Comparison of ENCODE assay signal across 25 cellular contexts in the genomic region with DNA sequence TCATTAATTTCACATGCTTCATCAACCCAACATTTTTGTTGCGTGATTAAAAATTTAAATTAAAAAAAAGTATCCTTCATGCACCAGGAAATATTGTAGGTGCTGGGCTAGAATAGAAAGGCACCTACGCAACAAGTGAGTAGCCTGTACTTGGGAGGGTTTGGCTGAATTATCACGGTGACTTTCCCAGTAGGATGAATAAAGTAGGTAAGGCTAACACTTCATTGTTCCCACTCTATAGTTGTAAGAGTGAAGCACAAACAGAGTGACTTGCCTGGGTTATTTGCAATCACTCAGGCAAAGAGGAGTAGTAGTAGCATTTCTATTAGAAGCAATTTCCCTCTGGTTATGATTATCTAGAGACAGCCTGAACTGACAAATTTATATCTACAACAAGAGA.
"Had no signal": no experiment of that assay in that cellular context is flagged by ENCODE, and none has a peak within 500 bp of the region (broad histone marks: within the 10 kb centered on the region; RNA-seq: fewer than 3 reads in every experiment).

No MANE protein-coding gene starts in this region.

- H3K4me2 ChIP-seq: neural progenitor cell had no signal

- H3K27me3 ChIP-seq: heart right ventricle, neural progenitor cell, sigmoid colon, testis, tibial artery had no signal

- H3K4me1 ChIP-seq: neural progenitor cell, prostate gland, testis, tibial artery had no signal

- ATAC-seq: esophagus mucosa; heart right ventricle; left colon; left ventricle myocardium superior; mucosa of descending colon; natural killer cell treated with Interleukin-12 subunit alpha and Interleukin-12 subunit beta and Interleukin-15 and Interleukin-18, amount 100 ng/mL, for 72 hours; right cardiac atrium; stimulated activated effector memory CD8-positive, alpha-beta T cell treated with anti-CD3 and anti-CD28 coated beads, Interleukin-12 subunit alpha, Interleukin-12 subunit beta, amount 100 ng/mL, for 72 hours had no signal

- H3K36me3 ChIP-seq: heart right ventricle, neural progenitor cell, prostate gland, sigmoid colon, tibial artery had no signal

- H3K4me3 ChIP-seq: dorsolateral prefrontal cortex, heart right ventricle, lung, mucosa of descending colon, neural progenitor cell, prostate gland, sigmoid colon, testis, tibial artery had no signal

- H2AFZ ChIP-seq: neural progenitor cell had no signal

- H3K27ac ChIP-seq: dorsolateral prefrontal cortex, epithelial cell of prostate, heart right ventricle, neural progenitor cell, prostate gland, testis, tibial artery had no signal

- H3K9me3 ChIP-seq: mucosa of descending colon, prostate gland, testis, tibial artery had no signal

- H3K9ac ChIP-seq: neural progenitor cell had no signal

- DNase-seq: effector CD4-positive, alpha-beta T cell; foreskin melanocyte; glutamatergic neuron; heart right ventricle; hippocampal formation; left colon; left ventricle myocardium superior; mucosa of descending colon; naive B cell; right cardiac atrium; sigmoid colon; stimulated activated CD4-positive, alpha-beta T cell treated with anti-CD3 and anti-CD28 coated beads, Interleukin-2, amount 100 ng/mL, for 24 hours; stimulated activated CD4-positive, alpha-beta T cell treated with anti-CD3 and anti-CD28 coated beads, Interleukin-4, amount 100 ng/mL, for 24 hours; stimulated activated naive CD4-positive, alpha-beta T cell treated with Interleukin-2 at 50 U/mL for 16 hours; substantia nigra; testis; tibial artery had no signal
